ENCODE assay signal across 16 cellular contexts in genomic region chr12:108572166-108572790, GRCh38. TPM values are rescaled to one million over a fixed set of nuclear protein-coding genes. Genes with fewer than 3 reads are reported as not detected.
DNase-seq lines count a peak whose midpoint lies in the region; ATAC-seq and TF ChIP-seq lines count a peak whose summit lies in the region.
"Had no signal": no experiment of that assay in that cellular context is flagged by ENCODE, and none has a peak within 500 bp of the region (broad histone marks: within the 10 kb centered on the region; RNA-seq: fewer than 3 reads in every experiment).

No MANE protein-coding gene starts in this region.

- H3K79me2 ChIP-seq in SK-N-SH (ENCODE audit: insufficient read depth), result no peaks in the 10 kb centered on the region

- H3K27me3 Mint-ChIP-seq in endodermal cell (ENCODE audit: insufficient read depth), result peaks cover 6% of the 10 kb centered on the region
- H3K27me3 Mint-ChIP-seq in stimulated activated naive B cell treated with anti-CD40 and anti-IgM and Interleukin-4, amounts not matched to agents 10 μg/mL and 1 μg/mL and 100 μg/mL, for 72 hours, result no peaks in the 10 kb centered on the region

- TF ChIP-seq EP300 in SK-N-SH (IDR thresholded peaks at IDR 0.05; ENCODE audit: borderline replicate concordance in 1 of 2, low read depth in 1 of 2, low read length in 1 of 2), result no peak

- peaks cover 15% of the 10 kb centered on the region for H3K36me3 Mint-ChIP-seq in endodermal cell (ENCODE audit: low read depth)
- peaks cover 13 to 23% of the 10 kb centered on the region in 2 donors for H3K36me3 Mint-ChIP-seq in stimulated activated naive B cell treated with anti-CD40 and anti-IgM and Interleukin-4, amounts not matched to agents 10 μg/mL and 1 μg/mL and 100 μg/mL, for 72 hours

- ATAC-seq in HG03442 (IDR thresholded peaks at IDR 0.05; ENCODE audit: unreplicated experiment), result peak; percentile 27
- peak in 1 of 2 donors; percentile 14 for ATAC-seq in stimulated activated naive B cell treated with anti-CD40 and anti-IgM and Interleukin-4, amounts not matched to agents 10 μg/mL and 1 μg/mL and 100 μg/mL, for 72 hours (replicated peaks)

- H3K36me3 ChIP-seq in endodermal cell (ENCODE audit: control insufficient read depth, insufficient read depth, low read length) (peaks cover 18% of the 10 kb centered on the region), SK-N-SH (replicated peaks in 1 of 2; ENCODE audit: control insufficient read depth in 1 of 2, insufficient read depth in 2 of 2, low read length in 1 of 2) (peaks cover 24% of the 10 kb centered on the region in 2 experiments)

- no peak overlapping the region for H3K4me3 Mint-ChIP-seq in endodermal cell
- no peak overlapping the region for H3K4me3 Mint-ChIP-seq in stimulated activated naive B cell treated with anti-CD40 and anti-IgM and Interleukin-4, amounts not matched to agents 10 μg/mL and 1 μg/mL and 100 μg/mL, for 72 hours

- H3K4me3 ChIP-seq in endodermal cell (ENCODE audit: low read length) (no peak overlapping the region), SK-N-SH (ENCODE audit: low read depth in 2 of 2, low read length in 1 of 2) (no peak overlapping the region)
- H3K4me3 ChIP-seq: cardiac muscle cell, thoracic aorta had no signal

- H3K9me3 ChIP-seq in endodermal cell (ENCODE audit: control insufficient read depth, low read length), result no peaks in the 10 kb centered on the region
- H3K9me3 ChIP-seq in SK-N-SH, result no peaks in the 10 kb centered on the region
- H3K9me3 ChIP-seq: thoracic aorta had no signal

- CTCF ChIA-PET in SK-N-SH (lab: Yijun Ruan, JAX), result interaction anchor here (0.9 to 16.0 kb wide), 2 partner anchors 43 to 233 kb away, joined by 3 to 503 read pairs; no protein-coding TSS in a partner anchor

- H3K4me1 ChIP-seq in endodermal cell (ENCODE audit: control insufficient read depth, insufficient read depth, low read length), result no peaks in the 10 kb centered on the region
- peaks cover 4 to 5% of the 10 kb centered on the region in 2 experiments; a peak in 2 of 4 replicates for H3K4me1 ChIP-seq in SK-N-SH (ENCODE audit: control insufficient read depth in 1 of 2, insufficient read depth in 2 of 2, low read depth in 1 of 2, low read length in 1 of 2)

- H2AFZ ChIP-seq in SK-N-SH (ENCODE audit: low read depth), result no peak overlapping the region

- H3K9me3 Mint-ChIP-seq in endodermal cell, result no peaks in the 10 kb centered on the region
- H3K9me3 Mint-ChIP-seq in stimulated activated naive B cell treated with anti-CD40 and anti-IgM and Interleukin-4, amounts not matched to agents 10 μg/mL and 1 μg/mL and 100 μg/mL, for 72 hours, result no peaks in the 10 kb centered on the region
- H3K9me3 Mint-ChIP-seq: activated T-helper 2 cell treated with anti-CD3 and anti-CD28 coated beads, Interferon-gamma antibody, Interleukin-2, Interleukin-4, amounts not matched to agents 10 μg/mL and 5 μg/mL and 100 μg/mL, durations not matched to agents 14 hours and 24 hours and 36 hours had no signal

- no peaks in the 10 kb centered on the region for H3K4me1 Mint-ChIP-seq in endodermal cell
- H3K4me1 Mint-ChIP-seq in stimulated activated naive B cell treated with anti-CD40 and anti-IgM and Interleukin-4, amounts not matched to agents 10 μg/mL and 1 μg/mL and 100 μg/mL, for 72 hours, result peaks cover 47 to 68% of the 10 kb centered on the region in 2 donors

- 87 to 90% methylated on average over 5 to 8 of the region's 8 CpGs for WGBS in endodermal cell (ENCODE audit: insufficient coverage in 1 of 2, insufficient read length in 1 of 2), 2 experiments
- WGBS in SK-N-SH (ENCODE audit: low lambda C conversion rate), result 84% methylated on average over 8 of the region's 8 CpGs

- no peak overlapping the region for H3K9ac ChIP-seq in endodermal cell (ENCODE audit: extremely low read depth, low read length, poor library complexity, severe bottlenecking)
- H3K9ac ChIP-seq in SK-N-SH, result no peak overlapping the region

- TF ChIP-seq RAD21 in SK-N-SH (IDR thresholded peaks at IDR 0.05; ENCODE audit: low read length), result no peak

- H3K27ac ChIP-seq in endodermal cell (ENCODE audit: low read depth, low read length) (no peak overlapping the region), SK-N-SH (ENCODE audit: low read depth in 2 of 2, low read length in 1 of 2) (no peak overlapping the region)
- H3K27ac ChIP-seq: cardiac muscle cell, thoracic aorta, VCaP had no signal

- no peaks in the 10 kb centered on the region for H4K20me1 ChIP-seq in SK-N-SH (ENCODE audit: insufficient read depth)

- POLR2A ChIA-PET in SK-N-SH (lab: Yijun Ruan, JAX), result no interaction called here

- DNase-seq in activated CD8-positive, alpha-beta memory T cell treated with anti-CD3 and anti-CD28 coated beads for 24 hours, result peak; percentile 49
- no peak for DNase-seq in activated CD8-positive, alpha-beta memory T cell treated with anti-CD3 and anti-CD28 coated beads, Interleukin-2, amount 50 U/mL, for 4 hours
- peak; percentile 31 for DNase-seq in endodermal cell
- no peak for DNase-seq in stimulated activated naive B cell treated with anti-CD40 and anti-IgM and Interleukin-4, amounts not matched to agents 10 μg/mL and 1 μg/mL and 100 μg/mL, for 72 hours
- no peak for DNase-seq in SK-N-SH
- DNase-seq in NCI-H524 (lab: John Stamatoyannopoulos, UW), result no peak
- no peak for DNase-seq in hepatic stellate cell (ENCODE audit: low spot score)
- DNase-seq: ACHN, DND-41, erythroblast, H7 had no signal

- TF ChIP-seq CTCF in endodermal cell (conservative IDR thresholded peaks at IDR 0.05), result no peak
- TF ChIP-seq CTCF in SK-N-SH (IDR thresholded peaks at IDR 0.05), result no peak

- H3K4me2 ChIP-seq in SK-N-SH, result no peak overlapping the region

- H3K9me2 ChIP-seq in SK-N-SH, result no peaks in the 10 kb centered on the region

- peaks cover 6% of the 10 kb centered on the region for H3F3A ChIP-seq in SK-N-SH (replicated peaks; ENCODE audit: insufficient read depth)

- no peak overlapping the region for H3K27ac Mint-ChIP-seq in endodermal cell
- H3K27ac Mint-ChIP-seq in stimulated activated naive B cell treated with anti-CD40 and anti-IgM and Interleukin-4, amounts not matched to agents 10 μg/mL and 1 μg/mL and 100 μg/mL, for 72 hours, result peak overlapping the region; percentile 66
- H3K27ac Mint-ChIP-seq: activated T-helper 2 cell treated with anti-CD3 and anti-CD28 coated beads, Interferon-gamma antibody, Interleukin-2, Interleukin-4, amounts not matched to agents 10 μg/mL and 5 μg/mL and 100 μg/mL, durations not matched to agents 14 hours and 24 hours and 36 hours had no signal

- H3K27me3 ChIP-seq in endodermal cell (ENCODE audit: control insufficient read depth, insufficient read depth, low read length, poor library complexity, severe bottlenecking) (no peaks in the 10 kb centered on the region), SK-N-SH (ENCODE audit: insufficient read depth) (no peaks in the 10 kb centered on the region)
- H3K27me3 ChIP-seq: cardiac muscle cell had no signal

TF ChIP-seq in SK-N-SH, 30 proteins besides CTCF, POLR2A, EP300 and RAD21 (continues in another document):
- no peak for TF ChIP-seq ZBTB33 (IDR thresholded peaks at IDR 0.05; ENCODE audit: borderline replicate concordance, low read depth)
- no peak for TF ChIP-seq GABPA (IDR thresholded peaks at IDR 0.05; ENCODE audit: low read depth)
- no peak for TF ChIP-seq USF2 (IDR thresholded peaks at IDR 0.05; ENCODE audit: borderline replicate concordance, low read depth, low read length)
- no peak for TF ChIP-seq FOSL2 (IDR thresholded peaks at IDR 0.05; ENCODE audit: borderline replicate concordance, low read depth)
- TF ChIP-seq SIN3A (IDR thresholded peaks at IDR 0.05; ENCODE audit: borderline replicate concordance, low read depth, low read length), result no peak
- TF ChIP-seq ELF1 (IDR thresholded peaks at IDR 0.05), result no peak

RNA-seq across cellular contexts. Expression of gene ISCU, which starts 9.9 kb away (rescaled TPM):
- total RNA-seq in endodermal cell, result 10 to 100 TPM; 63.1 to 66.0 TPM
- 92.4 TPM for polyA plus RNA-seq in endodermal cell (2013, experiment 1 of 2)
- polyA plus RNA-seq in endodermal cell (2013, experiment 2 of 2), result 96.3 TPM
- 165 and 166 TPM in 2 replicates for polyA plus RNA-seq in SK-N-SH (2012; rRNA removed)
- 165 and 208 TPM in 2 replicates for polyA plus RNA-seq in SK-N-SH (2012; cell fraction: cytosol; rRNA removed)
- 180 and 206 TPM in 2 replicates for polyA plus RNA-seq in SK-N-SH (2012; cell fraction: nucleus; rRNA removed)

RNA-seq across cellular contexts. Expression of gene SART3, which starts 11.3 kb away (rescaled TPM):
- 10 to 100 TPM; 83.5 to 86.2 TPM for total RNA-seq in endodermal cell
- 57.5 TPM for polyA plus RNA-seq in endodermal cell (2013, experiment 1 of 2)
- polyA plus RNA-seq in endodermal cell (2013, experiment 2 of 2), result 50.7 TPM
- 23.4 and 28.9 TPM in 2 replicates for polyA plus RNA-seq in SK-N-SH (2012; rRNA removed)
- 25.3 and 27.8 TPM in 2 replicates for polyA plus RNA-seq in SK-N-SH (2012; cell fraction: cytosol; rRNA removed)
- 61.7 and 64.4 TPM in 2 replicates for polyA plus RNA-seq in SK-N-SH (2012; cell fraction: nucleus; rRNA removed)

RNA-seq across cellular contexts. Expression of gene TMEM119, which starts 25.6 kb away (rescaled TPM):
- under 1 TPM; 0.11 to 0.15 TPM for total RNA-seq in endodermal cell
- polyA plus RNA-seq in endodermal cell (2013, experiment 1 of 2), result 4.3 TPM
- 4.3 TPM for polyA plus RNA-seq in endodermal cell (2013, experiment 2 of 2)
- 25.7 and 28.2 TPM in 2 replicates for polyA plus RNA-seq in SK-N-SH (2012; rRNA removed)
- 19.1 and 26.9 TPM in 2 replicates for polyA plus RNA-seq in SK-N-SH (2012; cell fraction: cytosol; rRNA removed)
- 9.4 and 11.8 TPM in 2 replicates for polyA plus RNA-seq in SK-N-SH (2012; cell fraction: nucleus; rRNA removed)
- total RNA-seq: activated T-helper 2 cell treated with anti-CD3 and anti-CD28 coated beads, Interferon-gamma antibody, Interleukin-2, Interleukin-4, amounts not matched to agents 10 μg/mL and 5 μg/mL and 100 μg/mL, durations not matched to agents 14 hours and 24 hours and 36 hours had no signal

RNA-seq across cellular contexts. Expression of gene FICD, which starts 57.2 kb away (rescaled TPM):
- 1 to 10 TPM; 6.2 to 6.8 TPM for total RNA-seq in endodermal cell
- polyA plus RNA-seq in endodermal cell (2013, experiment 1 of 2), result 5.3 TPM
- polyA plus RNA-seq in endodermal cell (2013, experiment 2 of 2), result 4.9 TPM
- 1.0 and 1.2 TPM in 2 replicates for polyA plus RNA-seq in SK-N-SH (2012; rRNA removed)
- polyA plus RNA-seq in SK-N-SH (2012; cell fraction: cytosol; rRNA removed), result 1.2 and 1.4 TPM in 2 replicates
- polyA plus RNA-seq in SK-N-SH (2012; cell fraction: nucleus; rRNA removed), result 1.3 and 1.8 TPM in 2 replicates

Comparison
In these comparisons a context has a peak if more than half of its experiments do, and no peak if none do; other contexts are left out.
1. DNase-seq: peak in activated CD8-positive, alpha-beta memory T cell treated with anti-CD3 and anti-CD28 coated beads for 24 hours (single experiment) and endodermal cell (single experiment); none in activated CD8-positive, alpha-beta memory T cell treated with anti-CD3 and anti-CD28 coated beads, Interleukin-2, amount 50 U/mL, for 4 hours (single experiment), stimulated activated naive B cell treated with anti-CD40 and anti-IgM and Interleukin-4, amounts not matched to agents 10 μg/mL and 1 μg/mL and 100 μg/mL, for 72 hours (single experiment), SK-N-SH (single experiment), NCI-H524 (0 of 2) and hepatic stellate cell (single experiment).